In genomic region chr12:53221203-53222076, GRCh38 we compare ENCODE assay signal across 9 cellular contexts. TPM values are rescaled to one million over a fixed set of nuclear protein-coding genes. Genes with fewer than 3 reads are reported as not detected.
DNase-seq lines count a peak whose midpoint lies in the region; ATAC-seq and TF ChIP-seq lines count a peak whose summit lies in the region.
"Had no signal": no experiment of that assay in that cellular context is flagged by ENCODE, and none has a peak within 500 bp of the region (broad histone marks: within the 10 kb centered on the region; RNA-seq: fewer than 3 reads in every experiment).

No MANE protein-coding gene starts in this region.

- TF ChIP-seq POLR2A in testis (IDR thresholded peaks at IDR 0.05) = no peak

- H2AFZ ChIP-seq in KMS-11 (ENCODE audit: low read depth) = peak overlapping the region; percentile 91
- no peak overlapping the region for H2AFZ ChIP-seq in mesenchymal stem cell (ENCODE audit: low read depth, low read length)

- H3K36me3 ChIP-seq in KMS-11 (ENCODE audit: insufficient read depth) = no peaks in the 10 kb centered on the region
- H3K36me3 ChIP-seq in endocrine pancreas (ENCODE audit: control insufficient read depth, insufficient read depth, low read length) = no peaks in the 10 kb centered on the region
- H3K36me3 ChIP-seq in mesenchymal stem cell (ENCODE audit: control insufficient read depth in 1 of 2, insufficient read depth in 2 of 2, low read depth in 1 of 2, low read length in 2 of 2) = peaks cover 3% of the 10 kb centered on the region in 2 experiments
- H3K36me3 ChIP-seq in testis (ENCODE audit: low read depth, missing control alignments) = no peaks in the 10 kb centered on the region

- H3K9me3 Mint-ChIP-seq in WTC11 = no peaks in the 10 kb centered on the region

- intact Hi-C loops in testis (cut with DNase I; ENCODE audit: low total_unique reads) = no loop called here

- CTCF ChIA-PET in WTC11 (lab: Charles Lee) = interaction anchor here (0.6 to 2.7 kb wide), 11 partner anchors 9 to 167 kb away, joined by 3 to 15 read pairs (median 11); partner anchors contain the start of gene ESPL1

- H3K4me1 Mint-ChIP-seq in WTC11 = peaks cover 72% of the 10 kb centered on the region

- H4K20me1 ChIP-seq in KMS-11 (ENCODE audit: insufficient read depth) = no peaks in the 10 kb centered on the region

- 1% methylated on average over 55 of the region's 71 CpGs for WGBS in mesenchymal stem cell
- WGBS in testis, 2 donors = 1 to 2% methylated on average over 15 to 39 of the region's 71 CpGs

- in situ Hi-C loops in G401 (cut with HindIII; ENCODE audit: low sequenced_read_pairs) = no loop called here

- no peaks in the 10 kb centered on the region for H3K36me3 Mint-ChIP-seq in WTC11

- peak overlapping the region; percentile 90 for H2BK5ac ChIP-seq in mesenchymal stem cell (ENCODE audit: low read depth, low read length, poor library complexity, severe bottlenecking)

- peak; percentile 53 for DNase-seq in G401 (ENCODE audit: low spot score)
- peak; percentile 89 for DNase-seq in WTC11 (ENCODE audit: low spot score)
- DNase-seq in mesenchymal stem cell = peak; percentile 78
- peak; percentile 64 for DNase-seq in testis
- no peak for DNase-seq in SKM-1 (lab: John Stamatoyannopoulos, UW; ENCODE audit: unreplicated experiment)

- H4K91ac ChIP-seq in mesenchymal stem cell (ENCODE audit: low read length) = peak overlapping the region; percentile 97

- peak overlapping the region in 1 of 2 experiments; percentile 85 for H3K14ac ChIP-seq in mesenchymal stem cell (ENCODE audit: low read length in 2 of 2)

- peak overlapping the region; percentile 90 for H3K4me3 Mint-ChIP-seq in WTC11

- H3K27ac Mint-ChIP-seq in WTC11 = peak overlapping the region; percentile 98

- H2BK12ac ChIP-seq in mesenchymal stem cell (ENCODE audit: low read length in 2 of 2) = peak overlapping the region; percentile 59 to 85

- peak overlapping the region; percentile 40; the same call in 1 of the 2 replicates for H3K9ac ChIP-seq in KMS-11
- H3K9ac ChIP-seq in endocrine pancreas (ENCODE audit: control insufficient read depth, insufficient read depth, low read length) = peak overlapping the region; percentile 74
- H3K9ac ChIP-seq in mesenchymal stem cell (ENCODE audit: low read length) = peak overlapping the region; percentile 93

- peak overlapping the region; percentile 92 for H2BK15ac ChIP-seq in mesenchymal stem cell (ENCODE audit: low read depth, poor library complexity, severe bottlenecking)

- no peak overlapping the region for H3K4me3 ChIP-seq in KMS-11 (IDR thresholded peaks at IDR 0.05; ENCODE audit: insufficient read depth, low read depth, low read length)
- H3K4me3 ChIP-seq in endocrine pancreas (ENCODE audit: control insufficient read depth, insufficient read depth, low read length) = no peak overlapping the region
- H3K4me3 ChIP-seq in mesenchymal stem cell (ENCODE audit: insufficient read depth in 1 of 2, low read depth in 1 of 2, low read length in 2 of 2) = peak overlapping the region; percentile 56 to 80
- peak overlapping the region; percentile 54 to 59 for H3K4me3 ChIP-seq in testis

- H2AK5ac ChIP-seq in mesenchymal stem cell (ENCODE audit: low read length, severe bottlenecking) = peak overlapping the region; percentile 80

- TF ChIP-seq CTCF in KMS-11 (conservative IDR thresholded peaks at IDR 0.05; ENCODE audit: low read depth, low read length) = peak; percentile 63
- no peak for TF ChIP-seq CTCF in WTC11 (IDR thresholded peaks at IDR 0.05)
- TF ChIP-seq CTCF in testis (IDR thresholded peaks at IDR 0.05) = no peak

- peak overlapping the region; percentile 91 for H2BK120ac ChIP-seq in mesenchymal stem cell (ENCODE audit: low read depth, low read length)

- peak overlapping the region; percentile 93 to 99 for H3K18ac ChIP-seq in mesenchymal stem cell (ENCODE audit: low read depth in 1 of 2, low read length in 2 of 2)

- peak overlapping the region; percentile 71 for H3K27ac ChIP-seq in KMS-11
- peak overlapping the region; percentile 99 for H3K27ac ChIP-seq in mesenchymal stem cell (ENCODE audit: low read length, poor library complexity, severe bottlenecking)
- peak overlapping the region; percentile 83 to 95 for H3K27ac ChIP-seq in testis

- no peaks in the 10 kb centered on the region for H3K27me3 ChIP-seq in KMS-11 (ENCODE audit: insufficient read depth, low read depth)
- no peaks in the 10 kb centered on the region for H3K27me3 ChIP-seq in endocrine pancreas (ENCODE audit: control insufficient read depth, insufficient read depth, low read length)
- H3K27me3 ChIP-seq in mesenchymal stem cell (ENCODE audit: control insufficient read depth in 1 of 2, insufficient read depth in 1 of 2, low read length in 2 of 2) = no peaks in the 10 kb centered on the region
- H3K27me3 ChIP-seq in testis = no peaks in the 10 kb centered on the region

- ATAC-seq in GM21423 (IDR thresholded peaks at IDR 0.05; ENCODE audit: unreplicated experiment) (peak; percentile 21), WTC11 (peak; percentile 16)

- peaks cover 8% of the 10 kb centered on the region for H3K79me1 ChIP-seq in mesenchymal stem cell (replicated peaks; ENCODE audit: low read length, poor library complexity, severe bottlenecking)

- no peaks in the 10 kb centered on the region for H3K9me3 ChIP-seq in endocrine pancreas (ENCODE audit: control insufficient read depth, low read length)
- no peaks in the 10 kb centered on the region for H3K9me3 ChIP-seq in mesenchymal stem cell (ENCODE audit: control insufficient read depth, low read length)
- no peaks in the 10 kb centered on the region for H3K9me3 ChIP-seq in testis

- peaks cover 29% of the 10 kb centered on the region; the same call in 1 of the 2 replicates for H3K79me2 ChIP-seq in KMS-11 (ENCODE audit: insufficient read depth, low read depth)

- peaks cover 58% of the 10 kb centered on the region for H3K4me1 ChIP-seq in KMS-11 (ENCODE audit: low read depth, poor library complexity, severe bottlenecking)
- H3K4me1 ChIP-seq in endocrine pancreas (ENCODE audit: control insufficient read depth, insufficient read depth, low read length) = no peaks in the 10 kb centered on the region
- peaks cover 37% of the 10 kb centered on the region for H3K4me1 ChIP-seq in mesenchymal stem cell (ENCODE audit: control insufficient read depth, insufficient read depth, low read depth, low read length)
- H3K4me1 ChIP-seq in testis = peaks cover 22% of the 10 kb centered on the region

- H4K8ac ChIP-seq in mesenchymal stem cell (ENCODE audit: low read length) = peak overlapping the region; percentile 97

- POLR2A ChIA-PET in WTC11 (lab: Charles Lee) = interaction anchor here (1.0 to 2.4 kb wide), 2 partner anchors 13 to 20 kb away, joined by 4 to 7 read pairs; no protein-coding TSS in a partner anchor

- peaks cover 7% of the 10 kb centered on the region; the same call in 1 of the 2 replicates for H3K27me3 Mint-ChIP-seq in WTC11 (ENCODE audit: low read depth)

- H3K4me2 ChIP-seq in KMS-11 (peak overlapping the region; percentile 100), mesenchymal stem cell (ENCODE audit: low read length, poor library complexity, severe bottlenecking) (peak overlapping the region; percentile 96)

- H3K4ac ChIP-seq in mesenchymal stem cell (ENCODE audit: low read depth in 1 of 2, low read length in 2 of 2) = peak overlapping the region; percentile 88 to 93

- peak overlapping the region in 1 of 2 experiments; percentile 62 for H3K23ac ChIP-seq in mesenchymal stem cell (ENCODE audit: low read length in 2 of 2)

TF ChIP-seq in WTC11, 78 proteins besides CTCF, POLR2A, EP300 and RAD21 (continues in another document):
- TF ChIP-seq TEAD4 (CRISPR knock-in tag; IDR thresholded peaks at IDR 0.05) (no peak), FOXP1 (CRISPR knock-in tag; IDR thresholded peaks at IDR 0.05; ENCODE audit: borderline replicate concordance) (no peak), ZBTB43 (CRISPR knock-in tag; IDR thresholded peaks at IDR 0.05) (0 out of 2 replicates have a peak, but pooled peaks have one; percentile 6), KAT7 (CRISPR knock-in tag; IDR thresholded peaks at IDR 0.05; ENCODE audit: borderline replicate concordance) (0 out of 2 replicates have a peak, but pooled peaks have one; percentile 60), GABPB1 (CRISPR knock-in tag; IDR thresholded peaks at IDR 0.05) (no peak)

RNA-seq across cellular contexts. Expression of gene RARG, which starts 10.6 kb away (rescaled TPM):
- total RNA-seq in G401 (2014; rRNA removed; shearing (Covaris generic)) = 48.6 and 58.9 TPM in 2 replicates
- total RNA-seq in WTC11 (2021) (68.1 to 77.2 TPM (median 69.7 TPM) in 3 replicates), testis (10 to 100 TPM; 12.1 to 12.5 TPM)
- 20.0 TPM for polyA plus RNA-seq in mesenchymal stem cell (2013, experiment 1 of 2)
- polyA plus RNA-seq in mesenchymal stem cell (2013, experiment 2 of 2) = 20.3 TPM
- 13.6 TPM for polyA plus RNA-seq in testis (ENCODE audit: insufficient read depth, low read depth, low replicate concordance)

RNA-seq across cellular contexts. Expression of gene ITGB7, which starts 14.4 kb away (rescaled TPM):
- total RNA-seq in G401 (2014; rRNA removed; shearing (Covaris generic)) = 0.41 and 0.49 TPM in 2 replicates
- total RNA-seq in WTC11 (2021) (0.90 to 1.4 TPM (median 1.1 TPM) in 3 replicates), testis (1 to 10 TPM in 1 of 2 donors, under 1 TPM in 1; 0.24 to 1.2 TPM)
- polyA plus RNA-seq in mesenchymal stem cell (2013, experiment 1 of 2) = 0.19 TPM
- 0.10 TPM for polyA plus RNA-seq in mesenchymal stem cell (2013, experiment 2 of 2)
- polyA plus RNA-seq in testis (ENCODE audit: insufficient read depth, low read depth, low replicate concordance) = 3.7 TPM
- total RNA-seq: pulmonary artery endothelial cell had no signal

RNA-seq across cellular contexts. Expression of gene CSAD, which starts 40.7 kb away (rescaled TPM):
- 2.0 and 7.2 TPM in 2 replicates for total RNA-seq in G401 (2014; rRNA removed; shearing (Covaris generic))
- 11.5 to 12.6 TPM (median 12.3 TPM) in 3 replicates for total RNA-seq in WTC11 (2021)
- polyA plus RNA-seq in mesenchymal stem cell (2013, experiment 1 of 2) = 9.3 TPM
- 8.4 TPM for polyA plus RNA-seq in mesenchymal stem cell (2013, experiment 2 of 2)
- total RNA-seq in testis = 10 to 100 TPM; 73.9 to 93.7 TPM
- polyA plus RNA-seq in testis (ENCODE audit: insufficient read depth, low read depth, low replicate concordance) = 34.9 TPM

RNA-seq across cellular contexts. Expression of gene ZNF740, which starts 40.9 kb away (rescaled TPM):
- 12.1 and 19.4 TPM in 2 replicates for total RNA-seq in G401 (2014; rRNA removed; shearing (Covaris generic))
- total RNA-seq in WTC11 (2021) = 26.6 to 36.6 TPM (median 36.1 TPM) in 3 replicates
- polyA plus RNA-seq in mesenchymal stem cell (2013, experiment 1 of 2) = 8.0 TPM
- 7.8 TPM for polyA plus RNA-seq in mesenchymal stem cell (2013, experiment 2 of 2)
- 10 to 100 TPM; 19.8 to 27.2 TPM for total RNA-seq in testis
- 15.6 TPM for polyA plus RNA-seq in testis (ENCODE audit: insufficient read depth, low read depth, low replicate concordance)

RNA-seq across cellular contexts. Expression of gene ESPL1, which starts 46.7 kb away (rescaled TPM):
- 21.8 and 23.1 TPM in 2 replicates for total RNA-seq in G401 (2014; rRNA removed; shearing (Covaris generic))
- total RNA-seq in WTC11 (2021) = 41.5 to 61.4 TPM (median 48.5 TPM) in 3 replicates
- 1.2 TPM for polyA plus RNA-seq in mesenchymal stem cell (2013, experiment 1 of 2)
- polyA plus RNA-seq in mesenchymal stem cell (2013, experiment 2 of 2) = 1.2 TPM
- total RNA-seq in testis = 10 to 100 TPM; 16.5 to 24.5 TPM
- 30.5 TPM for polyA plus RNA-seq in testis (ENCODE audit: insufficient read depth, low read depth, low replicate concordance)

Comparison
In these comparisons a context has a peak if more than half of its experiments do, and no peak if none do; other contexts are left out.
1. H3K4me3 ChIP-seq: peak in mesenchymal stem cell (2 of 2) and testis (2 of 2); none in KMS-11 (single experiment) and endocrine pancreas (single experiment).
2. H3K9ac ChIP-seq: peak in every context shown above with its lines; median percentile 93 in mesenchymal stem cell; 74 in endocrine pancreas; 40 in KMS-11.
3. Peak in every context shown above with its lines, with median percentiles within 50 percentile points of each other: H3K27ac ChIP-seq.